24 cellular contexts compared by ENCODE assay signal in genomic region chr7:152180587-152180986, GRCh38.
DNase-seq lines count a peak whose midpoint lies in the region; ATAC-seq and TF ChIP-seq lines count a peak whose summit lies in the region.
"Had no signal": no experiment of that assay in that cellular context is flagged by ENCODE, and none has a peak within 500 bp of the region (broad histone marks: within the 10 kb centered on the region; RNA-seq: fewer than 3 reads in every experiment).

No MANE protein-coding gene starts in this region.

- no peak overlapping the region for H2AFZ ChIP-seq in hepatocyte

- H4K20me1 ChIP-seq in hepatocyte (ENCODE audit: insufficient read depth, poor library complexity, severe bottlenecking): peaks cover 3% of the 10 kb centered on the region

- no peaks in the 10 kb centered on the region for H3K79me2 ChIP-seq in hepatocyte

- intact Hi-C loops in activated naive CD4-positive, alpha-beta T cell treated with anti-CD3 and anti-CD28 coated beads for 36 hours (cut with micrococcal nuclease): no loop called here

- H3K36me3 ChIP-seq in hepatocyte (replicated peaks; ENCODE audit: insufficient read depth, low read depth): peaks cover 5% of the 10 kb centered on the region

- 100% methylated on average over 1 of the region's 1 CpG for WGBS in hepatocyte (ENCODE audit: low lambda C conversion rate, missing lambda C conversion rate)

- no peak overlapping the region for H3K4me3 ChIP-seq in hepatocyte
- H3K4me3 ChIP-seq: testis had no signal

- H3K9me3 ChIP-seq in hepatocyte (ENCODE audit: low read depth): no peaks in the 10 kb centered on the region
- H3K9me3 ChIP-seq: testis had no signal

- H3K27me3 ChIP-seq in hepatocyte: no peaks in the 10 kb centered on the region
- H3K27me3 ChIP-seq: testis had no signal

- peaks cover 41% of the 10 kb centered on the region for H3K36me3 Mint-ChIP-seq in activated naive CD4-positive, alpha-beta T cell treated with anti-CD3 and anti-CD28 coated beads for 36 hours (ENCODE audit: low read depth)

- peaks cover 5% of the 10 kb centered on the region for H3K4me1 Mint-ChIP-seq in activated naive CD4-positive, alpha-beta T cell treated with anti-CD3 and anti-CD28 coated beads for 36 hours (ENCODE audit: low read depth)

- H3K9me3 Mint-ChIP-seq in activated naive CD4-positive, alpha-beta T cell treated with anti-CD3 and anti-CD28 coated beads for 36 hours: no peaks in the 10 kb centered on the region
- H3K9me3 Mint-ChIP-seq: brain, natural killer cell had no signal

- CTCF ChIA-PET in activated naive CD4-positive, alpha-beta T cell treated with anti-CD3 and anti-CD28 coated beads for 36 hours (lab: Charles Lee): no interaction called here

- H3K9me2 ChIP-seq in hepatocyte (replicated peaks; ENCODE audit: insufficient read depth): no peaks in the 10 kb centered on the region

- H3K4me1 ChIP-seq in hepatocyte (ENCODE audit: insufficient read depth): no peaks in the 10 kb centered on the region
- H3K4me1 ChIP-seq: testis had no signal

- no peak overlapping the region for H3K4me2 ChIP-seq in hepatocyte

- no peak overlapping the region for H3K27ac ChIP-seq in hepatocyte
- H3K27ac ChIP-seq: C4-2B, testis had no signal

- H3K27me3 Mint-ChIP-seq in activated naive CD4-positive, alpha-beta T cell treated with anti-CD3 and anti-CD28 coated beads for 36 hours (ENCODE audit: low read depth): no peaks in the 10 kb centered on the region
- H3K27me3 Mint-ChIP-seq: activated CD4-positive, alpha-beta T cell treated with anti-CD3 and anti-CD28 coated beads, Interleukin-2, amount 10 ng/mL, durations not matched to agents 24 days and 14 days; brain had no signal

- no peak for TF ChIP-seq CTCF in hepatocyte (IDR thresholded peaks at IDR 0.05; ENCODE audit: poor library complexity)

- no peak for ATAC-seq in HG02981 (IDR thresholded peaks at IDR 0.05; ENCODE audit: unreplicated experiment)
- ATAC-seq: natural killer cell; Right ventricle myocardium inferior; stimulated activated naive CD8-positive, alpha-beta T cell treated with anti-CD3 and anti-CD28 coated beads, Interleukin-15, Interleukin-2, amounts not matched to agents 100 U/mL and 50 U/mL, for 24 hours had no signal

- DNase-seq in NCI-H748 (lab: John Stamatoyannopoulos, UW; ENCODE audit: unreplicated experiment): peak; percentile 10
- no peak for DNase-seq in NCI-H748 treated with DMSO at 0.1 percent for 48 hours (lab: John Stamatoyannopoulos, UW)
- DNase-seq in EH (ENCODE audit: low read depth): peak; percentile 6
- peak; percentile 41 for DNase-seq in NCI-H69 (lab: John Stamatoyannopoulos, UW)
- DNase-seq in hepatocyte (ENCODE audit: low spot score): peak; percentile 11
- no peak for DNase-seq in OCI-M2 (lab: John Stamatoyannopoulos, UW; ENCODE audit: unreplicated experiment)
- no peak for DNase-seq in activated naive CD4-positive, alpha-beta T cell treated with anti-CD3 and anti-CD28 coated beads for 36 hours
- DNase-seq: activated CD4-positive, alpha-beta T cell treated with anti-CD3 and anti-CD28 coated beads, Interleukin-2, amount 10 ng/mL, durations not matched to agents 24 days and 14 days; activated naive CD4-positive, alpha-beta T cell treated with Interleukin-2 at 50 U/mL for 16 hours; GDM1; IMR-90; kidney; midbrain; natural killer cell; NCI-H2081 treated with DMSO at 0.1 percent for 48 hours; NCI-H774; stimulated activated naive CD8-positive, alpha-beta T cell treated with anti-CD3 and anti-CD28 coated beads, Interleukin-15, Interleukin-2, amounts not matched to agents 100 U/mL and 50 U/mL, for 24 hours; SW 1271; T1000; testis had no signal

- H3K4me3 Mint-ChIP-seq in activated naive CD4-positive, alpha-beta T cell treated with anti-CD3 and anti-CD28 coated beads for 36 hours: no peak overlapping the region
- H3K4me3 Mint-ChIP-seq: activated CD4-positive, alpha-beta T cell treated with anti-CD3 and anti-CD28 coated beads, Interleukin-2, amount 10 ng/mL, durations not matched to agents 24 days and 14 days; brain; natural killer cell had no signal

- H3K27ac Mint-ChIP-seq in activated naive CD4-positive, alpha-beta T cell treated with anti-CD3 and anti-CD28 coated beads for 36 hours: no peak overlapping the region
- H3K27ac Mint-ChIP-seq: activated CD4-positive, alpha-beta T cell treated with anti-CD3 and anti-CD28 coated beads, Interleukin-2, amount 10 ng/mL, durations not matched to agents 24 days and 14 days; brain had no signal

Comparison
In these comparisons a context has a peak if more than half of its experiments do, and no peak if none do; other contexts are left out.
1. DNase-seq: peak in NCI-H748 (single experiment), EH (single experiment), NCI-H69 (single experiment) and hepatocyte (single experiment); none in NCI-H748 treated with DMSO at 0.1 percent for 48 hours (single experiment), OCI-M2 (single experiment) and activated naive CD4-positive, alpha-beta T cell treated with anti-CD3 and anti-CD28 coated beads for 36 hours (single experiment).